25 cellular contexts compared by ENCODE assay signal in genomic region chr6:27778625-27779417, GRCh38.
"Had no signal": no experiment of that assay in that cellular context is flagged by ENCODE, and none has a peak within 500 bp of the region (broad histone marks: within the 10 kb centered on the region; RNA-seq: fewer than 3 reads in every experiment).

No MANE protein-coding gene starts in this region.

- H3K4me1 ChIP-seq: lower lobe of right lung, right atrium auricular region, tibial nerve, uterus had no signal

- H3K36me3 Mint-ChIP-seq: mesothelial cell of epicardium, natural killer cell, type B pancreatic cell had no signal

- H3K27me3 ChIP-seq: hepatocyte, ovary, right atrium auricular region had no signal

- H3K4me3 Mint-ChIP-seq: mesothelial cell of epicardium; natural killer cell; stimulated activated effector memory CD8-positive, alpha-beta T cell treated with anti-CD3 and anti-CD28 coated beads, Interleukin-12 subunit alpha, Interleukin-12 subunit beta, amount 100 ng/mL, for 72 hours; stimulated activated naive CD8-positive, alpha-beta T cell treated with anti-CD3 and anti-CD28 coated beads, Interleukin-15, Interleukin-2, amounts not matched to agents 100 ng/mL and 50 ng/mL, for 24 hours; type B pancreatic cell had no signal

- H3K27ac Mint-ChIP-seq: mesothelial cell of epicardium; naive B cell; natural killer cell; progenitor cell of endocrine pancreas; stimulated activated effector memory CD8-positive, alpha-beta T cell treated with anti-CD3 and anti-CD28 coated beads, Interleukin-12 subunit alpha, Interleukin-12 subunit beta, amount 100 ng/mL, for 72 hours; stimulated activated naive CD8-positive, alpha-beta T cell treated with anti-CD3 and anti-CD28 coated beads, Interleukin-15, Interleukin-2, amounts not matched to agents 100 ng/mL and 50 ng/mL, for 24 hours; type B pancreatic cell had no signal

- H3K4me1 Mint-ChIP-seq: natural killer cell had no signal

- H3K9me3 ChIP-seq: left lung, lower lobe of right lung, ovary, right atrium auricular region, tibial nerve, uterus had no signal

- H3K4me3 ChIP-seq: hepatocyte, left lung, lower lobe of right lung, ovary, right atrium auricular region, skin epidermis, tibial nerve, uterus had no signal

- H3K27me3 Mint-ChIP-seq: progenitor cell of endocrine pancreas had no signal

- ATAC-seq: left cardiac atrium; left lung; lower lobe of right lung; natural killer cell; sciatic nerve; stimulated activated effector memory CD8-positive, alpha-beta T cell treated with anti-CD3 and anti-CD28 coated beads, Interleukin-12 subunit alpha, Interleukin-12 subunit beta, amount 100 ng/mL, for 72 hours had no signal

- H3K79me2 ChIP-seq: hepatocyte had no signal

- DNase-seq: islet precursor cell; kidney glomerular epithelial cell; left cardiac atrium; left lung; lower lobe of right lung; mesendoderm; naive B cell; natural killer cell; ovary; stimulated activated CD4-positive, alpha-beta T cell treated with anti-CD3 and anti-CD28 coated beads, Interleukin-12 subunit alpha, Interleukin-12 subunit beta, amount 100 ng/mL, for 4 hours; stimulated activated CD4-positive, alpha-beta T cell treated with anti-CD3 and anti-CD28 coated beads, Interleukin-15, amount 100 ng/mL, for 24 hours; stimulated activated CD4-positive, alpha-beta T cell treated with anti-CD3 and anti-CD28 coated beads, Interleukin-4, amount 100 ng/mL, for 24 hours; stimulated activated naive CD4-positive, alpha-beta T cell; substantia nigra; uterus had no signal

- H3K4me2 ChIP-seq: hepatocyte had no signal

- H3K36me3 ChIP-seq: left lung, lower lobe of right lung, ovary, right atrium auricular region, tibial nerve, uterus had no signal

- H3K27ac ChIP-seq: hepatocyte, left lung, lower lobe of right lung, ovary, right atrium auricular region, skin epidermis, tibial nerve, uterus had no signal

- H3K9me3 Mint-ChIP-seq: mesothelial cell of epicardium; natural killer cell; stimulated activated effector memory CD8-positive, alpha-beta T cell treated with anti-CD3 and anti-CD28 coated beads, Interleukin-12 subunit alpha, Interleukin-12 subunit beta, amount 100 ng/mL, for 72 hours; stimulated activated naive CD8-positive, alpha-beta T cell treated with anti-CD3 and anti-CD28 coated beads, Interleukin-15, Interleukin-2, amounts not matched to agents 100 ng/mL and 50 ng/mL, for 24 hours; type B pancreatic cell had no signal

- H2AFZ ChIP-seq: hepatocyte had no signal
